ENCODE assay signal across 8 cellular contexts in genomic region chrX:7147431-7147977, GRCh38. TPM values are rescaled to one million over a fixed set of nuclear protein-coding genes. Genes with fewer than 3 reads are reported as not detected.
DNase-seq lines count a peak whose midpoint lies in the region; ATAC-seq and TF ChIP-seq lines count a peak whose summit lies in the region.

Gene STS, plus strand, starts transcription at chrX:7147712. Its CDS starts 105,488 bp downstream, at chrX:7253200.

- H3K4me1 Mint-ChIP-seq in CD4-positive, alpha-beta T cell (ENCODE audit: low read depth) = peaks cover 24% of the 10 kb centered on the region
- peaks cover 20% of the 10 kb centered on the region for H3K4me1 Mint-ChIP-seq in T-helper 2 cell treated with Interferon-gamma antibody and Interleukin-4, amounts not matched to agents 5 μg/mL and 100 μg/mL, for 36 hours (ENCODE audit: low read depth)

- no peaks in the 10 kb centered on the region for H3K27me3 Mint-ChIP-seq in CD4-positive, alpha-beta T cell
- no peaks in the 10 kb centered on the region for H3K27me3 Mint-ChIP-seq in T-helper 2 cell treated with Interferon-gamma antibody and Interleukin-4, amounts not matched to agents 5 μg/mL and 100 μg/mL, for 36 hours (ENCODE audit: low read depth)

- peaks cover 5% of the 10 kb centered on the region for H3K36me3 Mint-ChIP-seq in CD4-positive, alpha-beta T cell (ENCODE audit: low read depth)
- H3K36me3 Mint-ChIP-seq in T-helper 2 cell treated with Interferon-gamma antibody and Interleukin-4, amounts not matched to agents 5 μg/mL and 100 μg/mL, for 36 hours (ENCODE audit: low read depth) = no peaks in the 10 kb centered on the region

- POLR2A ChIA-PET in CD4-positive, alpha-beta T cell (lab: Charles Lee) = no interaction called here

- no peak for TF ChIP-seq CTCF in CD4-positive, alpha-beta T cell (IDR thresholded peaks at IDR 0.05)

- H3K4me3 Mint-ChIP-seq in CD4-positive, alpha-beta T cell = peak within 1 kb of the TSS; percentile 93
- H3K4me3 Mint-ChIP-seq in T-helper 2 cell treated with Interferon-gamma antibody and Interleukin-4, amounts not matched to agents 5 μg/mL and 100 μg/mL, for 36 hours = peak within 1 kb of the TSS; percentile 83

- intact Hi-C loops in CD4-positive, alpha-beta T cell (cut with DNase I, micrococcal nuclease) = loop anchor here in 1 of 2 experiments (10.0 kb wide), 1 partner anchor 777 kb away; the partner anchor contains the start of gene PNPLA4

- no peaks in the 10 kb centered on the region for H3K9me3 ChIP-seq in CD4-positive, alpha-beta T cell (ENCODE audit: control insufficient read depth, low read length)

- no peaks in the 10 kb centered on the region for H3K9me3 Mint-ChIP-seq in CD4-positive, alpha-beta T cell
- no peaks in the 10 kb centered on the region for H3K9me3 Mint-ChIP-seq in T-helper 2 cell treated with Interferon-gamma antibody and Interleukin-4, amounts not matched to agents 5 μg/mL and 100 μg/mL, for 36 hours

- ATAC-seq in CD4-positive, alpha-beta T cell (ENCODE audit: poor library complexity) = peak; percentile 25
- ATAC-seq in GM19438 (IDR thresholded peaks at IDR 0.05; ENCODE audit: low read depth, unreplicated experiment) (peak; percentile 44), HG03469 (IDR thresholded peaks at IDR 0.05; ENCODE audit: unreplicated experiment) (peak; percentile 29)

- peak within 1 kb of the TSS; percentile 93 for H3K27ac Mint-ChIP-seq in CD4-positive, alpha-beta T cell
- H3K27ac Mint-ChIP-seq in T-helper 2 cell treated with Interferon-gamma antibody and Interleukin-4, amounts not matched to agents 5 μg/mL and 100 μg/mL, for 36 hours = peak within 1 kb of the TSS; percentile 86

- H3K27me3 ChIP-seq in CD4-positive, alpha-beta T cell (ENCODE audit: control insufficient read depth, insufficient read depth, low read length) = no peaks in the 10 kb centered on the region

- peak within 1 kb of the TSS; percentile 72 for H3K27ac ChIP-seq in CD4-positive, alpha-beta T cell (ENCODE audit: low read depth, low read length)
- H3K27ac ChIP-seq in caudate nucleus (ENCODE audit: low read depth, low read length) = peak within 1 kb of the TSS; percentile 96

- CTCF ChIA-PET in CD4-positive, alpha-beta T cell (lab: Charles Lee) = interaction anchor here (1.2 to 2.2 kb wide), 2 partner anchors 10 to 24 kb away, joined by 3 to 5 read pairs; no protein-coding TSS in a partner anchor

- peak; percentile 1 to 44 (median 14) for DNase-seq in CD4-positive, alpha-beta T cell
- peak; percentile 16 for DNase-seq in T-helper 2 cell treated with Interferon-gamma antibody and Interleukin-4, amounts not matched to agents 5 μg/mL and 100 μg/mL, for 36 hours (ENCODE audit: low spot score)
- peak in 51 of 61 donors; percentile 1 to 80 (median 30) for DNase-seq in caudate nucleus (lab: John Stamatoyannopoulos, UW)
- DNase-seq in left kidney (ENCODE audit: low read depth, low spot score) = peak; percentile 66
- peak; percentile 30 to 31 for DNase-seq in stimulated activated CD4-positive, alpha-beta T cell treated with anti-CD3 and anti-CD28 coated beads, Interleukin-1b, Interleukin-23, amount 100 ng/mL, for 4 hours (ENCODE audit: low read depth in 2 of 2)
- no peak for DNase-seq in cortex of kidney (lab: John Stamatoyannopoulos, UW)

RNA-seq across cellular contexts. Expression of gene STS, which starts in this region (rescaled TPM):
- total RNA-seq in CD4-positive, alpha-beta T cell = under 1 TPM; 0.47 to 0.50 TPM

Comparison
In these comparisons a context has a peak if more than half of its experiments do, and no peak if none do; other contexts are left out.
1. Peak in DNase-seq, ATAC-seq and H3K27ac ChIP-seq in CD4-positive, alpha-beta T cell; RNA of the gene not detected or under 1 TPM.